In the genomic region with DNA sequence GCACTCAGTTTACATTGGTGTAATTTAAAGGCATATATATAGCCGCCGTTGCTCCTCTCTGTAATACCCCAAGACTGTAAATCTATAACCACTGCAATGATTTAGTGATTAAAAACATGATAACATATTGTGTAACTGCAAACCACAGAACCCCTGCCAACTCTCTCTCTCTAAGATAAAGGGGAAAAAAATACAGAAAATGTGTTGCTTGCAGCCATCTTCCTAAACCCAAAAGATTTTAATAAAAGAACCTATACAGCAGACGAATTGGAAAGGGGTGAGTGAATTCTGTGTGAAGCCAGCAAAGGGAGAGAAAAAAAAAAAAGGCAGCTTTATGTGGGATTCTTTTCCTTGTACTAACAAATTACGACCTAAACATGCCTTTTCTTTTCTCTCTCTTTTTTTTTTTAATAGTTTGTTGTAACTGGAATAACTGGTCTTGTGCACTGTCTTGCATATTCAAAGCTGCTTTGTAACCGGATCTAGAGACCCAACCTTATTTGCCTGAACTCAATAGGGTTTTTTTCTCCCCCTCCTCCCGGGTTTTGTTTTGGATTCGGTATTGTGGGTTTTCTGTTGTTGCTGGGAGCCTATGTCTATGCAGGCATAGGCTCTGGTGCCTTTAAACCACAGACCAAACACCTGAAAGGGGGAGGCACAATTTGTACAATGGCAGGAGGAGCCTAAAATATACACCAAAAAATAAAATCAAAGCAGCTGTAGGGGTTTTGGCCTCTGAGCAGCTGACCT, we compare ENCODE assay signal across 9 cellular contexts. TPM values are rescaled to one million over a fixed set of nuclear protein-coding genes. Genes with fewer than 3 reads are reported as not detected.
DNase-seq lines count a peak whose midpoint lies in the region; ATAC-seq and TF ChIP-seq lines count a peak whose summit lies in the region.
"Had no signal": no experiment of that assay in that cellular context is flagged by ENCODE, and none has a peak within 500 bp of the region (broad histone marks: within the 10 kb centered on the region; RNA-seq: fewer than 3 reads in every experiment).

No MANE protein-coding gene starts in this region.

- ATAC-seq in esophagus mucosa (peak; percentile 56), GM21529 (IDR thresholded peaks at IDR 0.05; ENCODE audit: unreplicated experiment) (no peak), GM21526 (IDR thresholded peaks at IDR 0.05; ENCODE audit: low FRiP score, unreplicated experiment) (no peak), GM19463 (IDR thresholded peaks at IDR 0.05; ENCODE audit: unreplicated experiment) (no peak)

- no peak for TF ChIP-seq CTCF in retinal pigment epithelial cell (conservative IDR thresholded peaks at IDR 0.05; ENCODE audit: low read depth, low read length)

- DNase-seq in H4 (ENCODE audit: low spot score) (peak; percentile 27), OCI-M1 (lab: John Stamatoyannopoulos, UW) (peak; percentile 18), retinal pigment epithelial cell (ENCODE audit: low read depth) (no peak), T1000 (lab: John Stamatoyannopoulos, UW) (no peak)
- DNase-seq: activated B cell treated with CpG ODN at 0.5 μM for 24 hours had no signal

- peak overlapping the region; percentile 4 for H3K4me3 ChIP-seq in retinal pigment epithelial cell (ENCODE audit: low read length)

RNA-seq across cellular contexts. Expression of a gene that starts 7.0 kb away (rescaled TPM):
- 0.47 and 0.68 TPM in 2 replicates for total RNA-seq in H4 (2014; rRNA removed; shearing (Covaris generic))
- 3.9 TPM for total RNA-seq in esophagus mucosa

Comparison
In these comparisons a context has a peak if more than half of its experiments do, and no peak if none do; other contexts are left out.
1. DNase-seq: peak in H4 (single experiment) and OCI-M1 (single experiment); none in retinal pigment epithelial cell (single experiment) and T1000 (single experiment).